Comparison of ENCODE assay signal across 8 cellular contexts in genomic region chr12:108495054-108495453, GRCh38. TPM values are rescaled to one million over a fixed set of nuclear protein-coding genes. Genes with fewer than 3 reads are reported as not detected.
A peak's percentile ranks its signal among the peaks of the same experiment; 100 is the strongest.
DNase-seq lines count a peak whose midpoint lies in the region; ATAC-seq and TF ChIP-seq lines count a peak whose summit lies in the region.

No MANE protein-coding gene starts in this region.

- peaks cover 0 to 14% of the 10 kb centered on the region in 2 experiments; a peak in 1 of 4 replicates for H3K4me1 ChIP-seq in SK-N-SH (ENCODE audit: control insufficient read depth in 1 of 2, insufficient read depth in 2 of 2, low read depth in 1 of 2, low read length in 1 of 2)

- no peak overlapping the region for H2AFZ ChIP-seq in SK-N-SH (ENCODE audit: low read depth)

- DNase-seq in BJ (ENCODE audit: low read depth) (no peak), GM13976 (ENCODE audit: low spot score) (peak; percentile 58), SK-N-SH (peak; percentile 59), iPS DF 19.7 (ENCODE audit: low read depth, low spot score) (peak; percentile 25), mucosa of gallbladder (ENCODE audit: low spot score) (no peak), globus pallidus (ENCODE audit: low spot score) (no peak), sciatic nerve (ENCODE audit: low spot score) (no peak)

- TF ChIP-seq EP300 in SK-N-SH (IDR thresholded peaks at IDR 0.05; ENCODE audit: borderline replicate concordance in 1 of 2, low read depth in 1 of 2, low read length in 1 of 2): no peak

- peak overlapping the region in 1 of 2 experiments; percentile 60; a peak in 1 of 4 replicates for H3K27ac ChIP-seq in SK-N-SH (ENCODE audit: low read depth in 2 of 2, low read length in 1 of 2)

- WGBS in SK-N-SH (ENCODE audit: low lambda C conversion rate): 13% methylated on average over 1 of the region's 1 CpG

- H3K9me3 ChIP-seq in SK-N-SH: no peaks in the 10 kb centered on the region

- TF ChIP-seq RAD21 in SK-N-SH (IDR thresholded peaks at IDR 0.05; ENCODE audit: low read length): peak; percentile 62

- CTCF ChIA-PET in BJ (lab: Yijun Ruan, JAX): no interaction called here
- CTCF ChIA-PET in SK-N-SH (lab: Yijun Ruan, JAX): interaction anchor here (0.6 to 6.8 kb wide), 17 partner anchors 10 to 647 kb away, joined by 3 to 33 read pairs (median 5); no protein-coding TSS in a partner anchor

- ATAC-seq in GM18511 (IDR thresholded peaks at IDR 0.05; ENCODE audit: unreplicated experiment) (no peak), sciatic nerve (no peak)

- in situ Hi-C loops in GM13976 (cut with MboI; ENCODE audit: low sequenced_read_pairs, unreplicated experiment): no loop called here

- H3K27me3 ChIP-seq in BJ (ENCODE audit: control insufficient read depth, insufficient read depth, low read length): peaks cover 3% of the 10 kb centered on the region
- H3K27me3 ChIP-seq in SK-N-SH (ENCODE audit: insufficient read depth): no peaks in the 10 kb centered on the region

- no peaks in the 10 kb centered on the region for H3K79me2 ChIP-seq in SK-N-SH (ENCODE audit: insufficient read depth)

- H3F3A ChIP-seq in SK-N-SH (replicated peaks; ENCODE audit: insufficient read depth): no peaks in the 10 kb centered on the region

- H4K20me1 ChIP-seq in SK-N-SH (ENCODE audit: insufficient read depth): no peaks in the 10 kb centered on the region

- H3K36me3 ChIP-seq in BJ (ENCODE audit: control insufficient read depth, insufficient read depth, low read length) (no peaks in the 10 kb centered on the region), SK-N-SH (replicated peaks in 1 of 2; ENCODE audit: control insufficient read depth in 1 of 2, insufficient read depth in 2 of 2, low read length in 1 of 2) (no peaks in the 10 kb centered on the region)

- peak; percentile 43 for TF ChIP-seq CTCF in BJ (IDR thresholded peaks at IDR 0.05; ENCODE audit: insufficient read depth, low read depth, low read length)
- peak; percentile 35 for TF ChIP-seq CTCF in GM13976 (IDR thresholded peaks at IDR 0.05; ENCODE audit: borderline replicate concordance, control extremely low read depth, extremely low read depth, insufficient read depth, missing control alignments)
- TF ChIP-seq CTCF in SK-N-SH (IDR thresholded peaks at IDR 0.05): peak; percentile 65

- H3K9me2 ChIP-seq in SK-N-SH: no peaks in the 10 kb centered on the region

- intact Hi-C loops in sciatic nerve (cut with DNase I): no loop called here

- no peak overlapping the region for H3K9ac ChIP-seq in SK-N-SH

- POLR2A ChIA-PET in BJ (lab: Charles Lee): no interaction called here
- POLR2A ChIA-PET in SK-N-SH (lab: Yijun Ruan, JAX): no interaction called here

- no peak overlapping the region for H3K4me3 ChIP-seq in BJ (ENCODE audit: low read depth, low read length)
- no peak overlapping the region; a peak in 1 of 4 replicates for H3K4me3 ChIP-seq in SK-N-SH (ENCODE audit: low read depth in 2 of 2, low read length in 1 of 2)

- H3K4me2 ChIP-seq in SK-N-SH: no peak overlapping the region

TF ChIP-seq in SK-N-SH, 30 proteins besides CTCF, POLR2A, EP300 and RAD21:
- peak; percentile 41 for TF ChIP-seq SMC3 (IDR thresholded peaks at IDR 0.05; ENCODE audit: low read depth, low read length)
- no peak for TF ChIP-seq CHD2 (IDR thresholded peaks at IDR 0.05; ENCODE audit: low read length, partially characterized antibody)

RNA-seq across cellular contexts. Expression of gene FICD, which starts 20.0 kb away (rescaled TPM):
- 1.9 and 2.0 TPM in 2 replicates for polyA plus RNA-seq in BJ (2011; rRNA removed)
- 6.1 and 6.8 TPM in 2 replicates for polyA minus RNA-seq in BJ (2011; rRNA and poly(A)+ RNA removed)
- 1.0 and 1.2 TPM in 2 replicates for polyA plus RNA-seq in SK-N-SH (2012; rRNA removed)
- 1.2 and 1.4 TPM in 2 replicates for polyA plus RNA-seq in SK-N-SH (2012; cell fraction: cytosol; rRNA removed)
- 1.3 and 1.8 TPM in 2 replicates for polyA plus RNA-seq in SK-N-SH (2012; cell fraction: nucleus; rRNA removed)
- 7.6 TPM for total RNA-seq in mucosa of gallbladder
- 8.2 TPM for total RNA-seq in sciatic nerve

Comparison
In these comparisons a context has a peak if more than half of its experiments do, and no peak if none do; other contexts are left out.
1. DNase-seq: peak in GM13976 (single experiment), SK-N-SH (single experiment) and iPS DF 19.7 (single experiment); none in BJ (single experiment), mucosa of gallbladder (single experiment), globus pallidus (single experiment) and sciatic nerve (single experiment).
2. Peak in every context shown above with its lines, with median percentiles within 50 percentile points of each other: CTCF ChIP-seq.